ENCODE assay signal across 21 cellular contexts in the genomic region with DNA sequence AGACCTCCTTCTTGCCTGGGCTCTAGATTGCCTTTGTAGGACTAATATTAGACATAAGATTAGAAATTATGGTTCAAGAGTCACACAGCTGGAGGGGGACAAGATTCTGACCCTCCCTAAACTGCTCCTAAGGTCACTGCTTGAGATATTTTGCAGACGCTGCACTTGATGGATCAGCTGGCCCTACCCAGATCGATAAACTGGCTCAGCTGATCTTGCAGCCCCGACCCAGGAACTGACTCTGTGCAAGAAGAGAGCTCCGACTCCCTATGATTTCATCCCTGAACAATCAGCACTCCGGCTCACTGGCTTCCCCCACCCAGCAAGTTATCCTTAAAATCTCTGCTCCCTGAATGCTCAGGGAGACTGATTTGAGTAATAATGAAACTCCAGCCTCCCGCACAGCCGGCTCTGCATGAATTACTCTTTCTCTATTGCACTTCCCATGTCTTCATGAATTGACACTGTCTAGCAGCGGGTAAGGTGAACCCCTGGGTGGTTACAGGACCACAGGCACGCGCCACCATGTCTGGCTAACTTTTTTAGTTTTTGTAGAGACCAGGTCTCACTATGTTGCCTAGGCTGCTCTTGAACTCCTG. TPM values are rescaled to one million over a fixed set of nuclear protein-coding genes. Genes with fewer than 3 reads are reported as not detected.
DNase-seq lines count a peak whose midpoint lies in the region; ATAC-seq lines count a peak whose summit lies in the region.
"Had no signal": no experiment of that assay in that cellular context is flagged by ENCODE, and none has a peak within 500 bp of the region (broad histone marks: within the 10 kb centered on the region; RNA-seq: fewer than 3 reads in every experiment).

No MANE protein-coding gene starts in this region.

- H4K20me1 ChIP-seq in BLaER1 treated with 17β-estradiol and CSF1 and Interleukin-3, amounts not matched to agents 10 nM and 100 nM, result no peaks in the 10 kb centered on the region
- H4K20me1 ChIP-seq in Karpas-422 (ENCODE audit: insufficient read depth, low read depth, low read length), result no peaks in the 10 kb centered on the region

- ATAC-seq in GM18511 (IDR thresholded peaks at IDR 0.05; ENCODE audit: unreplicated experiment), result peak; percentile 39
- ATAC-seq: activated T-helper 17 cell treated with anti-CD3 and anti-CD28 coated beads, Interleukin-2, amount 50 U/mL, for 72 hours; left cardiac atrium; right cardiac atrium; T-cell had no signal

- DNase-seq in Karpas-422 (peak; percentile 66), iris pigment epithelial cell (ENCODE audit: low read depth) (peak; percentile 41), NCI-H69 (lab: John Stamatoyannopoulos, UW) (no peak), T-helper 1 cell (no peak), LoVo (ENCODE audit: low spot score) (no peak)
- DNase-seq in NK-92 treated with Interleukin-12 subunit alpha and Interleukin-12 subunit beta, amount 100 ng/mL, for 24 hours (lab: John Stamatoyannopoulos, UW), result no peak
- DNase-seq: ACHN; CD4-positive, alpha-beta memory T cell; DMS79; effector memory CD4-positive, alpha-beta T cell; GOT3; left cardiac atrium; midbrain; NCI-H1436; NCI-H2171 treated with DMSO at 0.1 percent for 48 hours; right cardiac atrium; stimulated activated CD4-positive, alpha-beta T cell treated with anti-CD3 and anti-CD28 coated beads, Interleukin-2, amount 100 ng/mL, for 48 hours; T-cell had no signal

- no peaks in the 10 kb centered on the region for H3K79me2 ChIP-seq in Karpas-422 (ENCODE audit: low read length)

- peaks cover 29 to 54% (median 36%) of the 10 kb centered on the region in 10 experiments for H3K4me1 ChIP-seq in BLaER1 treated with 17β-estradiol and CSF1 and Interleukin-3, amounts not matched to agents 10 nM and 100 nM
- peaks cover 87% of the 10 kb centered on the region for H3K4me1 ChIP-seq in Karpas-422 (ENCODE audit: low read length)

- H3K36me3 ChIP-seq in BLaER1 treated with 17β-estradiol and CSF1 and Interleukin-3, amounts not matched to agents 10 nM and 100 nM, result no peaks in the 10 kb centered on the region
- H3K36me3 ChIP-seq in Karpas-422 (ENCODE audit: insufficient read depth, low read length), result no peaks in the 10 kb centered on the region

- H2AFZ ChIP-seq in Karpas-422 (ENCODE audit: low read length), result peak overlapping the region; percentile 62; the same call in 1 of the 2 replicates

- H3K9me2 ChIP-seq in Karpas-422 (replicated peaks; ENCODE audit: insufficient read depth, low read length), result no peaks in the 10 kb centered on the region

- H3K27me3 ChIP-seq in BLaER1 treated with 17β-estradiol and CSF1 and Interleukin-3, amounts not matched to agents 10 nM and 100 nM, result no peaks in the 10 kb centered on the region
- no peaks in the 10 kb centered on the region for H3K27me3 ChIP-seq in Karpas-422 (ENCODE audit: low read length)

- peaks cover 0 to 7% (median 1%) of the 10 kb centered on the region in 11 experiments; a peak in 11 of 22 replicates for H3K9me3 ChIP-seq in BLaER1 treated with 17β-estradiol and CSF1 and Interleukin-3, amounts not matched to agents 10 nM and 100 nM (replicated peaks in 1 of 11)
- H3K9me3 ChIP-seq in Karpas-422 (ENCODE audit: low read length), result no peaks in the 10 kb centered on the region

- no peak overlapping the region for H3K4me3 ChIP-seq in BLaER1 treated with 17β-estradiol and CSF1 and Interleukin-3, amounts not matched to agents 10 nM and 100 nM
- peak overlapping the region; percentile 52 for H3K4me3 ChIP-seq in Karpas-422 (ENCODE audit: low read length)

- H3K9ac ChIP-seq in BLaER1 treated with 17β-estradiol and CSF1 and Interleukin-3, amounts not matched to agents 10 nM and 100 nM, result no peak overlapping the region
- peak overlapping the region; percentile 60 for H3K9ac ChIP-seq in Karpas-422 (ENCODE audit: low read length)

- no peak overlapping the region for H3K27ac ChIP-seq in BLaER1 treated with 17β-estradiol and CSF1 and Interleukin-3, amounts not matched to agents 10 nM and 100 nM
- H3K27ac ChIP-seq in Karpas-422 (ENCODE audit: low read length), result peak overlapping the region; percentile 93

- peak overlapping the region in 10 of 11 experiments; percentile 12 to 54 (median 40); a peak in 18 of 22 replicates for H3K4me2 ChIP-seq in BLaER1 treated with 17β-estradiol and CSF1 and Interleukin-3, amounts not matched to agents 10 nM and 100 nM
- peak overlapping the region; percentile 70 for H3K4me2 ChIP-seq in Karpas-422 (ENCODE audit: low read depth, low read length, poor library complexity, severe bottlenecking)

RNA-seq across cellular contexts. Expression of a gene that starts 17.0 kb away (rescaled TPM):
- 77.9 and 135 TPM in 2 replicates for total RNA-seq in Karpas-422 (2014; rRNA removed; shearing (Covaris generic); ENCODE audit: low replicate concordance)

RNA-seq across cellular contexts. Expression of a gene that starts 56.4 kb away (rescaled TPM):
- 29.1 and 76.3 TPM in 2 replicates for total RNA-seq in Karpas-422 (2014; rRNA removed; shearing (Covaris generic); ENCODE audit: low replicate concordance)

Comparison
In these comparisons a context has a peak if more than half of its experiments do, and no peak if none do; other contexts are left out.
1. DNase-seq: peak in Karpas-422 (single experiment) and iris pigment epithelial cell (single experiment); none in NCI-H69 (single experiment), T-helper 1 cell (0 of 5), NK-92 treated with Interleukin-12 subunit alpha and Interleukin-12 subunit beta, amount 100 ng/mL, for 24 hours (single experiment) and LoVo (single experiment).